ENCODE assay signal across 24 cellular contexts in genomic region chr7:7881581-7881980, GRCh38.
"Had no signal": no experiment of that assay in that cellular context is flagged by ENCODE, and none has a peak within 500 bp of the region (broad histone marks: within the 10 kb centered on the region; RNA-seq: fewer than 3 reads in every experiment).

No MANE protein-coding gene starts in this region.

- ATAC-seq: T-cell had no signal

- H3K9ac ChIP-seq: SK-N-SH had no signal

- H3K4me2 ChIP-seq: SK-N-SH had no signal

- FAIRE-seq: RCC 7860 had no signal

- H3K27me3 ChIP-seq: MG63 had no signal

- H3K36me3 ChIP-seq: MG63 had no signal

- H3K4me3 ChIP-seq: MG63 had no signal

- DNase-seq: Karpas-422, KG1, MG63, NCI-H1092, NCI-H1105 treated with DMSO at 0.1 percent for 48 hours, NCI-H1417 treated with DMSO at 0.1 percent for 48 hours, NCI-H146, NCI-H1694 treated with DMSO at 0.1 percent for 48 hours, NCI-H1930, NCI-H2081 treated with DMSO at 0.1 percent for 48 hours, NCI-H2171, NCI-H226, NCI-H446, NCI-H510A, NCI-H524 treated with DMSO at 0.1 percent for 48 hours, NCI-H69, NCI-H774, Right ventricle myocardium superior, RPMI8226, SIG-M5, SK-N-SH, SW 1271, T-cell had no signal

- H3K9me3 ChIP-seq: MG63, SK-N-SH had no signal
